In genomic region chr5:122471752-122472061, GRCh38 we compare ENCODE assay signal across 1 cellular context.
TF ChIP-seq lines count a peak whose summit lies in the region.

No MANE protein-coding gene starts in this region.

TF ChIP-seq in GM23338, 12 proteins besides CTCF, POLR2A, EP300 and RAD21 (continued from another document):
- no peak for TF ChIP-seq ZNF462 (CRISPR knock-in tag; IDR thresholded peaks at IDR 0.05)
- TF ChIP-seq JUNB (IDR thresholded peaks at IDR 0.05; ENCODE audit: unreplicated experiment) = no peak
- TF ChIP-seq NANOG (IDR thresholded peaks at IDR 0.05; ENCODE audit: borderline replicate concordance) = no peak
- TF ChIP-seq ZNF114 (CRISPR knock-in tag; IDR thresholded peaks at IDR 0.05) = no peak
- TF ChIP-seq EZH2 (IDR thresholded peaks at IDR 0.05; ENCODE audit: low read depth, unreplicated experiment) = no peak
- TF ChIP-seq EZH2phosphoT487 (IDR thresholded peaks at IDR 0.05; ENCODE audit: unreplicated experiment) = no peak
